ENCODE assay signal across 19 cellular contexts in the genomic region with DNA sequence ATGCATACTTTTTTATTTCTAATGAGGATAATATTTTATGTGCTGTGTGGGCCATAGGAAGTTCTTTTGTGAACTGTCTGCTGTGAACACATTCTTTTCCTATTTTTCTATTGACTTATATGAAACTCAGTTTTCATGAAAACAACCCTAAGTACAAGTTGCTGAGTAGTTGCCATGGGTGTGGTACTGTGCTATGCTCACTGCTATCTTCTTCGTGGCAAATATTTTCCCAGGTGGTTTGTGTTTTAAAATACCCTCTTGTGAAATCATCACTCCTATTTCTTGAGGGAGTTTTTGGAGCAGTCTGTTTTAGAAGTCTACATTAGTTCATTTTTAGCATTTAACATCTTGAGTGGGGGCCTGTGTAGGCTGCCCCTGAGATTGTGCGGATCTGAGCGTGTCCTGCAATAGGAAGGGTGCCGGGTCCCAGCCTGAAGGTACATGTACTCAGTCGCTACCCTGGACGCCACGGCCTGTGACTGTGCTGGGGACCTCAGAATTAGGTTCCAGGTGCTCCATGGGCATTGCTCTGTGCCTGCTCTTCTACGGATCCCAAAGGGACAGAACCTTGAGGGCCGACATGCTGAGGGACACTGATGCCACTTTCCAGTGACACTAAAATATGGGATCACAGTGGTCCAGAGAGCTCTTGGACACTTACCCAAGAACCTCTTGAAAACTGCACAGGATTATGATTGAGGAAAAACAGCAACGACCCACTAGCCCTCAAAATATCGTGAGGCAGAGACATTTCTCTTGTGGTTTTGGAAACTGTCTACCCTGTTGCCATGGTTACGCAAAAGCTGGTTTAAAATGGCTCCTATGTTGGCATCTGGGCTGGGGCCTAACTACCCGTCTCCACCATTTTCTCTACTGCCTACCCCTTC.
DNase-seq lines count a peak whose midpoint lies in the region; ATAC-seq and TF ChIP-seq lines count a peak whose summit lies in the region.
"Had no signal": no experiment of that assay in that cellular context is flagged by ENCODE, and none has a peak within 500 bp of the region (broad histone marks: within the 10 kb centered on the region; RNA-seq: fewer than 3 reads in every experiment).

No MANE protein-coding gene starts in this region.

- no peaks in the 10 kb centered on the region for H3K9me3 ChIP-seq in OCI-LY1 (ENCODE audit: low read length)
- no peaks in the 10 kb centered on the region for H3K9me3 ChIP-seq in right atrium auricular region
- H3K9me3 ChIP-seq: SJSA1 had no signal

- no peaks in the 10 kb centered on the region for H3K27me3 ChIP-seq in GM23338 (ENCODE audit: insufficient read depth)
- H3K27me3 ChIP-seq in OCI-LY1 (ENCODE audit: insufficient read depth, low read length): no peaks in the 10 kb centered on the region
- H3K27me3 ChIP-seq in brain microvascular endothelial cell (replicated peaks): no peaks in the 10 kb centered on the region
- no peaks in the 10 kb centered on the region for H3K27me3 ChIP-seq in right atrium auricular region
- H3K27me3 ChIP-seq: SJSA1 had no signal

- TF ChIP-seq CTCF in GM23338 (conservative IDR thresholded peaks at IDR 0.05; ENCODE audit: low read depth in 2 of 2) (no peak), OCI-LY1 (IDR thresholded peaks at IDR 0.05; ENCODE audit: low read length) (no peak), omental fat pad (IDR thresholded peaks at IDR 0.05) (no peak), brain microvascular endothelial cell (IDR thresholded peaks at IDR 0.05; ENCODE audit: low read depth, low read length, missing control alignments) (no peak), right atrium auricular region (IDR thresholded peaks at IDR 0.05) (no peak)

- H3K4me2 ChIP-seq in GM23338: no peak overlapping the region
- H3K4me2 ChIP-seq in OCI-LY1 (ENCODE audit: low read length): peak overlapping the region; percentile 60

- no peaks in the 10 kb centered on the region for H3K9me2 ChIP-seq in GM23338 (ENCODE audit: insufficient read depth)
- no peaks in the 10 kb centered on the region for H3K9me2 ChIP-seq in OCI-LY1 (ENCODE audit: low read depth, low read length)

- H3K4me1 ChIP-seq in GM23338 (ENCODE audit: insufficient read depth) (no peaks in the 10 kb centered on the region), OCI-LY1 (ENCODE audit: insufficient read depth, low read length, severe bottlenecking) (peaks cover 74% of the 10 kb centered on the region), right atrium auricular region (no peaks in the 10 kb centered on the region)
- H3K4me1 ChIP-seq: SJSA1 had no signal

- H4K20me1 ChIP-seq in GM23338 (replicated peaks; ENCODE audit: insufficient read depth) (no peaks in the 10 kb centered on the region; the same call in 1 of the 2 replicates), OCI-LY1 (ENCODE audit: insufficient read depth, low read length) (no peaks in the 10 kb centered on the region)

- H3F3A ChIP-seq in GM23338 (replicated peaks; ENCODE audit: low read depth): no peaks in the 10 kb centered on the region
- H3F3A ChIP-seq in OCI-LY1 (ENCODE audit: insufficient read depth, low read length): no peaks in the 10 kb centered on the region

- in situ Hi-C loops in brain microvascular endothelial cell (cut with HindIII; ENCODE audit: low pct_ligation_motif_present, low sequenced_read_pairs): no loop called here

- H2AFZ ChIP-seq in GM23338: no peak overlapping the region
- no peak overlapping the region for H2AFZ ChIP-seq in OCI-LY1 (ENCODE audit: low read length)

- H3K4me3 ChIP-seq in GM23338: no peak overlapping the region
- H3K4me3 ChIP-seq in OCI-LY1 (ENCODE audit: low read depth, low read length, poor library complexity, severe bottlenecking): peak overlapping the region; percentile 61
- no peak overlapping the region for H3K4me3 ChIP-seq in brain microvascular endothelial cell (ENCODE audit: low read depth, low read length)
- no peak overlapping the region for H3K4me3 ChIP-seq in right atrium auricular region
- H3K4me3 ChIP-seq: SJSA1 had no signal

- H3K79me2 ChIP-seq in GM23338 (replicated peaks; ENCODE audit: insufficient read depth): no peaks in the 10 kb centered on the region
- H3K79me2 ChIP-seq in OCI-LY1 (ENCODE audit: insufficient read depth, low read length): no peaks in the 10 kb centered on the region

- DNase-seq in GM23338 (ENCODE audit: low spot score) (no peak), omental fat pad (ENCODE audit: low spot score) (no peak), mucosa of gallbladder (ENCODE audit: low spot score) (no peak), brain microvascular endothelial cell (no peak), right atrium auricular region (ENCODE audit: low spot score) (no peak)
- DNase-seq: DMS153, DND-41, H9, KG1, MM.1S, NCI-H2029, NCI-H2171, NCI-H345, NCI-H524 treated with DMSO at 0.1 percent for 48 hours, Right ventricle myocardium superior, RPMI8226 had no signal

- peak overlapping the region; percentile 21; the same call in 1 of the 2 replicates for H3K27ac Mint-ChIP-seq in GM23338
- H3K27ac Mint-ChIP-seq: H9 had no signal

- H3K27ac ChIP-seq in GM23338 (ENCODE audit: low read depth): no peak overlapping the region
- peak overlapping the region; percentile 90 for H3K27ac ChIP-seq in OCI-LY1 (ENCODE audit: low read depth, low read length, poor library complexity, severe bottlenecking)
- peak overlapping the region; percentile 51 for H3K27ac ChIP-seq in cingulate gyrus (ENCODE audit: low read depth, low read length)
- no peak overlapping the region for H3K27ac ChIP-seq in brain microvascular endothelial cell
- no peak overlapping the region for H3K27ac ChIP-seq in right atrium auricular region
- H3K27ac ChIP-seq: SJSA1 had no signal

- no peak overlapping the region for H3K4me3 Mint-ChIP-seq in GM23338
- H3K4me3 Mint-ChIP-seq: H9 had no signal

- no peaks in the 10 kb centered on the region for H3K9me3 Mint-ChIP-seq in GM23338
- H3K9me3 Mint-ChIP-seq: H9 had no signal

- peaks cover 6% of the 10 kb centered on the region for H3K27me3 Mint-ChIP-seq in GM23338 (ENCODE audit: insufficient read depth, low read depth, poor library complexity)

- H3K4me1 Mint-ChIP-seq in GM23338: peaks cover 15% of the 10 kb centered on the region

- H3K36me3 Mint-ChIP-seq in GM23338 (ENCODE audit: low read depth): no peaks in the 10 kb centered on the region

- no peak for ATAC-seq in GM23338
- ATAC-seq in omental fat pad (ENCODE audit: low FRiP score): peak; percentile 50

- peak overlapping the region; percentile 77 for H3K9ac ChIP-seq in OCI-LY1 (ENCODE audit: low read length)

- H3K36me3 ChIP-seq in GM23338 (ENCODE audit: insufficient read depth) (no peaks in the 10 kb centered on the region), OCI-LY1 (ENCODE audit: insufficient read depth, low read length) (no peaks in the 10 kb centered on the region), brain microvascular endothelial cell (replicated peaks) (no peaks in the 10 kb centered on the region), right atrium auricular region (no peaks in the 10 kb centered on the region)
- H3K36me3 ChIP-seq: SJSA1 had no signal

TF ChIP-seq in GM23338, 12 proteins besides CTCF, POLR2A, EP300 and RAD21 (continues in another document):
- TF ChIP-seq EZH2phosphoT487 (IDR thresholded peaks at IDR 0.05; ENCODE audit: unreplicated experiment): no peak

Comparison
In these comparisons a context has a peak if more than half of its experiments do, and no peak if none do; other contexts are left out.
1. H3K27ac ChIP-seq: peak in OCI-LY1 (single experiment) and cingulate gyrus (single experiment); none in GM23338 (single experiment), brain microvascular endothelial cell (single experiment) and right atrium auricular region (0 of 2).